1 cellular context compared by ENCODE assay signal in the genomic region with DNA sequence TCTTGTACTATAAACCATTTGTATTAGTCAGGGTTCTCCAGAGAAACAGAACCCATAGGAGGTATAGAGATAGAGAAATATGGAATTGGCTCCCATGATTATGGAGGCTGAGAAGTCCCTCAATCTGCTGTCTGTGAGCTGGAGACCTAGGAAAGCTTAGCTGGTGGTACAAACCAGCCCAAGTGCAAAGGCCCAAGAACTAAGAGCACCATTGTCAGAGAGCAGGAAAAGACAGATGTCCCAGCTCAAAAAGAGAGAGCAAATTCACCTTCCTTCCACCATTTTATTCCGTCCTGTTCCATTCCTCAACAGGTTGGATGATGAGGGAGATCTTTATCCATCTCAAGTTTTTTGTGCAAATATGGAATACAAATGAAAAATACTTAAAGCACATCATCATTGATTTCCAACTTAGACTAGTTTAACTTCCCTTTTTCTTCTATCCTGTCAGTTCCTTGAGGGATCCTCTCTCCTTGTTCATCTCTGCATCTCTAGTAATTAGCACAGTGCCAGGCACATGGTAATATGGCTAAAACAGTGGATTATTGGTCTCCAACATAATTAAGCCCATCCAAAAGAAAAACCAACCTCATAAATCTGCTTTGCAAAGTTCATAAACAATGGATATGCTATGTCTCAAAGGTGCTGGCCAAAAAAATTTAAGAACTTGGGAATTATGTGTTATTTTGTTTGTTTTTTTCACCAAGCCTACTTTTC.
TF ChIP-seq lines count a peak whose summit lies in the region.

No MANE protein-coding gene starts in this region.

TF ChIP-seq in K562, 482 proteins besides CTCF, POLR2A, EP300 and RAD21 (continued from another document):
- TF ChIP-seq, protein P1, sequence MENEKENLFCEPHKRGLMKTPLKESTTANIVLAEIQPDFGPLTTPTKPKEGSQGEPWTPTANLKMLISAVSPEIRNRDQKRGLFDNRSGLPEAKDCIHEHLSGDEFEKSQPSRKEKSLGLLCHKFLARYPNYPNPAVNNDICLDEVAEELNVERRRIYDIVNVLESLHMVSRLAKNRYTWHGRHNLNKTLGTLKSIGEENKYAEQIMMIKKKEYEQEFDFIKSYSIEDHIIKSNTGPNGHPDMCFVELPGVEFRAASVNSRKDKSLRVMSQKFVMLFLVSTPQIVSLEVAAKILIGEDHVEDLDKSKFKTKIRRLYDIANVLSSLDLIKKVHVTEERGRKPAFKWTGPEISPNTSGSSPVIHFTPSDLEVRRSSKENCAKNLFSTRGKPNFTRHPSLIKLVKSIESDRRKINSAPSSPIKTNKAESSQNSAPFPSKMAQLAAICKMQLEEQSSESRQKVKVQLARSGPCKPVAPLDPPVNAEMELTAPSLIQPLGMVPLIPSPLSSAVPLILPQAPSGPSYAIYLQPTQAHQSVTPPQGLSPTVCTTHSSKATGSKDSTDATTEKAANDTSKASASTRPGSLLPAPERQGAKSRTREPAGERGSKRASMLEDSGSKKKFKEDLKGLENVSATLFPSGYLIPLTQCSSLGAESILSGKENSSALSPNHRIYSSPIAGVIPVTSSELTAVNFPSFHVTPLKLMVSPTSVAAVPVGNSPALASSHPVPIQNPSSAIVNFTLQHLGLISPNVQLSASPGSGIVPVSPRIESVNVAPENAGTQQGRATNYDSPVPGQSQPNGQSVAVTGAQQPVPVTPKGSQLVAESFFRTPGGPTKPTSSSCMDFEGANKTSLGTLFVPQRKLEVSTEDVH (IDR thresholded peaks at IDR 0.05; ENCODE audit: low read depth, partially characterized antibody): peak; percentile 23
- TF ChIP-seq, protein P2, sequence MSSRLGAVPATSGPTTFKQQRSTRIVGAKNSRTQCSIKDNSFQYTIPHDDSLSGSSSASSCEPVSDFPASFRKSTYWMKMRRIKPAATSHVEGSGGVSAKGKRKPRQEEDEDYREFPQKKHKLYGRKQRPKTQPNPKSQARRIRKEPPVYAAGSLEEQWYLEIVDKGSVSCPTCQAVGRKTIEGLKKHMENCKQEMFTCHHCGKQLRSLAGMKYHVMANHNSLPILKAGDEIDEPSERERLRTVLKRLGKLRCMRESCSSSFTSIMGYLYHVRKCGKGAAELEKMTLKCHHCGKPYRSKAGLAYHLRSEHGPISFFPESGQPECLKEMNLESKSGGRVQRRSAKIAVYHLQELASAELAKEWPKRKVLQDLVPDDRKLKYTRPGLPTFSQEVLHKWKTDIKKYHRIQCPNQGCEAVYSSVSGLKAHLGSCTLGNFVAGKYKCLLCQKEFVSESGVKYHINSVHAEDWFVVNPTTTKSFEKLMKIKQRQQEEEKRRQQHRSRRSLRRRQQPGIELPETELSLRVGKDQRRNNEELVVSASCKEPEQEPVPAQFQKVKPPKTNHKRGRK (tag; IDR thresholded peaks at IDR 0.05): no peak
- no peak for TF ChIP-seq FOXP1 (CRISPR knock-in tag; IDR thresholded peaks at IDR 0.05)
- TF ChIP-seq RBFOX2 (IDR thresholded peaks at IDR 0.05; ENCODE audit: low read depth, low read length): peak; percentile 66
- TF ChIP-seq POLR2B (IDR thresholded peaks at IDR 0.05; ENCODE audit: low read depth, partially characterized antibody): peak; percentile 51
- 0 out of 2 replicates have a peak, but pooled peaks have one; percentile 20 for TF ChIP-seq ATF7 (IDR thresholded peaks at IDR 0.05)
- TF ChIP-seq CREM (IDR thresholded peaks at IDR 0.05; ENCODE audit: low read depth): no peak
